ENCODE assay signal across 8 cellular contexts in the genomic region with DNA sequence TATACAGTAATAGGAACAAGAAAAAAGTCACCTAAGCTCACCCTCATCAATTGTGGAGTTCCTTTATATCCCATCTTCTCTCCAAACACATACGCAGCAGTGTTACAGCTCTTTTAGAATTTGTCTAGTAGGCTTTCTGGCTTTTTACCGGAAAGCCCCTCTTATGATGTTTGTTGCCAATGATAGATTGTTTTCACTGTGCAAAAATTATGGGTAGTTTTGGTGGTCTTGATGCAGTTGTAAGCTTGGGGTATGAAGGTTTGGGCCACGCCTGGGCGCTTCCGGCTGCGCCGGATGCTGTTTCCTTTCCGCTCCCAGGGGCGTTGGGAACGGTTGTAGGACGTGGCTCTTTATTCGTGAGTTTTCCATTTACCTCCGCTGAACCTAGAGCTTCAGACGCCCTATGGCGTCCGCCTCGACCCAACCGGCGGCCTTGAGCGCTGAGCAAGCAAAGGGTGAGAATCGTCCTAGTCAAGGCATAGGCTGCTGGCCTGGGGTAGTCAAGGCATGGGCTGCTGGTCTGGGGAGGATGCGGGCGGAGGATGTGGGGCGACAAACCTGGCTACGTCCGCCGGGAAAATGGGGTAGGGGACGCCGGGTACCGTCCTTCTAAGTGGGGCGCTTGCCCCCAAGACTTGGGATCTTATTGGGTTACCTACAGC. TPM values are rescaled to one million over a fixed set of nuclear protein-coding genes. Genes with fewer than 3 reads are reported as not detected.
DNase-seq lines count a peak whose midpoint lies in the region; ATAC-seq and TF ChIP-seq lines count a peak whose summit lies in the region.

A gene with protein sequence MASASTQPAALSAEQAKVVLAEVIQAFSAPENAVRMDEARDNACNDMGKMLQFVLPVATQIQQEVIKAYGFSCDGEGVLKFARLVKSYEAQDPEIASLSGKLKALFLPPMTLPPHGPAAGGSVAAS (plus strand): TSS at position 304 of the 662 bp plus-strand sequence. CDS start 100 bp downstream, at position 404.
A gene (plus strand): TSS at position 98 of the 662 bp plus-strand sequence.

- no peaks in the 10 kb centered on the region for H3K9me3 ChIP-seq in Karpas-422 (ENCODE audit: low read length)
- no peaks in the 10 kb centered on the region for H3K9me3 ChIP-seq in Panc1 (ENCODE audit: control insufficient read depth, insufficient read depth, low read depth, low read length)
- no peaks in the 10 kb centered on the region for H3K9me3 ChIP-seq in thymus (ENCODE audit: control insufficient read depth)

- DNase-seq in EH (ENCODE audit: low read depth) (peak; percentile 94), GM23338 (ENCODE audit: low spot score) (peak; percentile 91), Karpas-422 (peak; percentile 90), Panc1 (ENCODE audit: low read depth, low spot score) (peak; percentile 88), fibroblast of mammary gland (ENCODE audit: low read depth) (peak; percentile 93), nephron progenitor cell (peak; percentile 64)
- DNase-seq in activated effector memory CD4-positive, alpha-beta T cell treated with anti-CD3 and anti-CD28 coated beads, Interleukin-2, amount 50 U/mL, for 16 hours, result peak; percentile 92

- under 1% methylated on average over 31 of the region's 31 CpGs for WGBS in thymus

- CTCF ChIA-PET in Panc1 (lab: Charles Lee), result interaction anchor here (0.6 to 0.7 kb wide), 2 partner anchors 18 to 53 kb away, joined by 3 to 6 read pairs; no protein-coding TSS in a partner anchor

- in situ Hi-C loops in Panc1 (cut with HindIII; ENCODE audit: low pct_unique_long_range_greater_than_20kb, low sequenced_read_pairs), result no loop called here

- TF ChIP-seq CTCF in GM23338 (conservative IDR thresholded peaks at IDR 0.05; ENCODE audit: low read depth in 2 of 2) (no peak), Panc1 (IDR thresholded peaks at IDR 0.05) (no peak), fibroblast of mammary gland (conservative IDR thresholded peaks at IDR 0.05; ENCODE audit: control insufficient read depth, insufficient read depth, low read depth, low read length) (no peak), nephron progenitor cell (IDR thresholded peaks at IDR 0.05) (no peak)

- 0 out of 2 replicates have a peak, but pooled peaks cover 10% of the 10 kb centered on the region for H3K79me2 ChIP-seq in GM23338 (replicated peaks; ENCODE audit: insufficient read depth)
- H3K79me2 ChIP-seq in Karpas-422 (ENCODE audit: low read length), result no peaks in the 10 kb centered on the region

- H3K4me2 ChIP-seq in GM23338 (peak within 1 kb of the TSS; percentile 79), Karpas-422 (ENCODE audit: low read depth, low read length, poor library complexity, severe bottlenecking) (peak within 1 kb of the TSS; percentile 90)

- H4K20me1 ChIP-seq in GM23338 (replicated peaks; ENCODE audit: insufficient read depth), result no peaks in the 10 kb centered on the region; the same call in 1 of the 2 replicates
- no peaks in the 10 kb centered on the region for H4K20me1 ChIP-seq in Karpas-422 (ENCODE audit: insufficient read depth, low read depth, low read length)

- peaks cover 52% of the 10 kb centered on the region for H3K4me1 Mint-ChIP-seq in GM23338
- H3K4me1 Mint-ChIP-seq in nephron progenitor cell, result peaks cover 79% of the 10 kb centered on the region

- H3K9me2 ChIP-seq in GM23338 (ENCODE audit: insufficient read depth) (no peaks in the 10 kb centered on the region), Karpas-422 (replicated peaks; ENCODE audit: insufficient read depth, low read length) (no peaks in the 10 kb centered on the region)

- intact Hi-C loops in Panc1 (cut with micrococcal nuclease; ENCODE audit: unreplicated experiment), result loop anchor here (10.0 kb wide), 1 partner anchor 171 kb away; no protein-coding TSS in a partner anchor

- H3K27ac ChIP-seq in GM23338 (ENCODE audit: low read depth), result peak within 1 kb of the TSS; percentile 87
- peak within 1 kb of the TSS; percentile 93 for H3K27ac ChIP-seq in Karpas-422 (ENCODE audit: low read length)
- H3K27ac ChIP-seq in Panc1 (ENCODE audit: low read length), result peak within 1 kb of the TSS; percentile 95
- H3K27ac ChIP-seq in thymus (ENCODE audit: low read depth), result peak within 1 kb of the TSS; percentile 99

- POLR2A ChIA-PET in Panc1 (lab: Charles Lee), result interaction anchor here (0.6 to 1.7 kb wide), 4 partner anchors 10 to 169 kb away, joined by 4 to 9 read pairs (median 8); no protein-coding TSS in a partner anchor

- H3K4me3 Mint-ChIP-seq in GM23338, result peak within 1 kb of the TSS; percentile 96
- peak within 1 kb of the TSS; percentile 86 for H3K4me3 Mint-ChIP-seq in nephron progenitor cell

- H3K36me3 ChIP-seq in GM23338 (ENCODE audit: insufficient read depth) (no peaks in the 10 kb centered on the region), Karpas-422 (ENCODE audit: insufficient read depth, low read length) (no peaks in the 10 kb centered on the region), Panc1 (ENCODE audit: control insufficient read depth, insufficient read depth, low read length) (no peaks in the 10 kb centered on the region; the same call in 1 of the 2 replicates), thymus (ENCODE audit: control insufficient read depth, insufficient read depth) (peaks cover 15% of the 10 kb centered on the region)

- peaks cover 38% of the 10 kb centered on the region for H3F3A ChIP-seq in GM23338 (replicated peaks; ENCODE audit: low read depth)

- TSS peak; percentile 96 for BruUV-seq in Panc1 (replicated peaks; lab: Mats Ljungman, UMichigan)

- H3K27ac Mint-ChIP-seq in GM23338 (peak within 1 kb of the TSS; percentile 100), nephron progenitor cell (peak within 1 kb of the TSS; percentile 100)

- H2AFZ ChIP-seq in GM23338 (no peak within 1 kb of the TSS), Karpas-422 (ENCODE audit: low read length) (no peak within 1 kb of the TSS; the same call in 1 of the 2 replicates)

- H3K36me3 Mint-ChIP-seq in GM23338 (ENCODE audit: low read depth), result peaks cover 29% of the 10 kb centered on the region
- H3K36me3 Mint-ChIP-seq in nephron progenitor cell (ENCODE audit: low read depth), result peaks cover 29% of the 10 kb centered on the region

- H3K4me3 ChIP-seq in GM23338, result peak within 1 kb of the TSS; percentile 70
- H3K4me3 ChIP-seq in Karpas-422 (ENCODE audit: low read length), result peak within 1 kb of the TSS; percentile 92
- H3K4me3 ChIP-seq in Panc1 (ENCODE audit: low read depth in 2 of 2, low read length in 2 of 2), result peak within 1 kb of the TSS; percentile 64 to 72
- H3K4me3 ChIP-seq in fibroblast of mammary gland (ENCODE audit: control insufficient read depth, low read depth, low read length), result peak within 1 kb of the TSS; percentile 82
- peak within 1 kb of the TSS; percentile 60 for H3K4me3 ChIP-seq in thymus (ENCODE audit: low read length)

- peaks cover 6% of the 10 kb centered on the region; the same call in 2 of the 3 replicates for H3K9me3 Mint-ChIP-seq in GM23338
- H3K9me3 Mint-ChIP-seq in nephron progenitor cell, result no peaks in the 10 kb centered on the region

- peak within 1 kb of the TSS; percentile 92 for H3K9ac ChIP-seq in Karpas-422 (ENCODE audit: low read length)

- peak; percentile 38 for ATAC-seq in GM23338
- ATAC-seq in Panc1, result peak; percentile 78

- H3K27me3 Mint-ChIP-seq in GM23338 (ENCODE audit: insufficient read depth, low read depth, poor library complexity) (peaks cover 55% of the 10 kb centered on the region), nephron progenitor cell (ENCODE audit: low read depth, poor library complexity) (peaks cover 2% of the 10 kb centered on the region)

- H3K4me1 ChIP-seq in GM23338 (ENCODE audit: insufficient read depth) (peaks cover 20% of the 10 kb centered on the region), Karpas-422 (ENCODE audit: low read length) (peaks cover 42% of the 10 kb centered on the region), Panc1 (ENCODE audit: control insufficient read depth, insufficient read depth, low read length) (peaks cover 41% of the 10 kb centered on the region), thymus (ENCODE audit: control insufficient read depth, insufficient read depth, low read length) (peaks cover 28% of the 10 kb centered on the region)

- H3K27me3 ChIP-seq in GM23338 (ENCODE audit: insufficient read depth), result no peaks in the 10 kb centered on the region
- H3K27me3 ChIP-seq in Karpas-422 (ENCODE audit: low read length), result no peaks in the 10 kb centered on the region
- H3K27me3 ChIP-seq in Panc1 (ENCODE audit: control insufficient read depth, insufficient read depth, low read length), result no peaks in the 10 kb centered on the region
- H3K27me3 ChIP-seq in thymus (ENCODE audit: control insufficient read depth, insufficient read depth), result no peaks in the 10 kb centered on the region

TF ChIP-seq in GM23338, 12 proteins besides CTCF, POLR2A, EP300 and RAD21 (continues in another document):
- no peak for TF ChIP-seq ZNF114 (CRISPR knock-in tag; IDR thresholded peaks at IDR 0.05)
- TF ChIP-seq EZH2phosphoT487 (IDR thresholded peaks at IDR 0.05; ENCODE audit: unreplicated experiment), result no peak
- TF ChIP-seq ZNF331 (CRISPR knock-in tag; IDR thresholded peaks at IDR 0.05; ENCODE audit: low read depth), result peak; percentile 5; the same call in 1 of the 2 replicates
- TF ChIP-seq, protein P1, sequence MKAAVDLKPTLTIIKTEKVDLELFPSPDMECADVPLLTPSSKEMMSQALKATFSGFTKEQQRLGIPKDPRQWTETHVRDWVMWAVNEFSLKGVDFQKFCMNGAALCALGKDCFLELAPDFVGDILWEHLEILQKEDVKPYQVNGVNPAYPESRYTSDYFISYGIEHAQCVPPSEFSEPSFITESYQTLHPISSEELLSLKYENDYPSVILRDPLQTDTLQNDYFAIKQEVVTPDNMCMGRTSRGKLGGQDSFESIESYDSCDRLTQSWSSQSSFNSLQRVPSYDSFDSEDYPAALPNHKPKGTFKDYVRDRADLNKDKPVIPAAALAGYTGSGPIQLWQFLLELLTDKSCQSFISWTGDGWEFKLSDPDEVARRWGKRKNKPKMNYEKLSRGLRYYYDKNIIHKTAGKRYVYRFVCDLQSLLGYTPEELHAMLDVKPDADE (IDR thresholded peaks at IDR 0.05), result peak; percentile 89
- TF ChIP-seq JUNB (IDR thresholded peaks at IDR 0.05; ENCODE audit: unreplicated experiment), result peak; percentile 35

RNA-seq across cellular contexts. Expression of the first gene that starts in this region (rescaled TPM):
- 186 and 204 TPM in 2 replicates for total RNA-seq in GM23338 (2014; rRNA removed; shearing (Covaris generic))
- polyA plus RNA-seq in GM23338 (2016; fragmentation: Nextera tagmentation; extraction: Ambion mirVana) (262 and 285 TPM in 2 replicates), thymus (421 TPM)
- total RNA-seq in Karpas-422 (2014; rRNA removed; shearing (Covaris generic); ENCODE audit: low replicate concordance), result 264 and 402 TPM in 2 replicates
- total RNA-seq in Panc1 (2021; ENCODE audit: unreplicated experiment), result 126 TPM
- polyA plus RNA-seq in Panc1 (2012; ENCODE audit: insufficient read length), result 249 TPM

RNA-seq across cellular contexts. Expression of the second gene that starts in this region (rescaled TPM):
- total RNA-seq in GM23338 (2014; rRNA removed; shearing (Covaris generic)), result not detected in 2 replicates
- polyA plus RNA-seq in GM23338 (2016; fragmentation: Nextera tagmentation; extraction: Ambion mirVana) (not detected in 2 replicates), thymus (not detected)
- total RNA-seq in Karpas-422 (2014; rRNA removed; shearing (Covaris generic); ENCODE audit: low replicate concordance), result not detected in 2 replicates
- total RNA-seq in Panc1 (2021; ENCODE audit: unreplicated experiment), result not detected
- not detected for polyA plus RNA-seq in Panc1 (2012; ENCODE audit: insufficient read length)

Comparison
In these comparisons a context has a peak if more than half of its experiments do, and no peak if none do; other contexts are left out.
1. Peak in every context shown above with its lines: DNase-seq, ATAC-seq, H3K4me3 ChIP-seq and H3K27ac ChIP-seq.